ENCODE assay signal across 11 cellular contexts in the genomic region with DNA sequence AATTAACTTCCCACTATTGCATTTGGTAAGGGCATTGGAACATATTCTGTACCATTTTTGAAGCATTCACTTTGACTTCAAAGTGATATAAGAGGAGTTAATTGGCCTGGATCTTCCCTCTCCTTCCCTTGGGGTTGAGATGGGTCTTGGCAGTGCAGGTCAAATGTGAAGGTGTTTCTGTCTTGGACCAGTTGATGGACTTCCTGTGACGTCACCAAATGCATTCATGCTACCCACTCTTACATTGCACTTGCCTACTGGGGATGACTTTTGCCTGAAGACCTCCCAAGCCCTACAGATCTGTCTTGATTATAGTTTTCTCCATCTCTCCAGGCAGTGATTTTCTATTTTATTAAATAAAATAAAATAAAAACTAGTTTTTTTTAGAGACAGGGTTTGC.
"Had no signal": no experiment of that assay in that cellular context is flagged by ENCODE, and none has a peak within 500 bp of the region (broad histone marks: within the 10 kb centered on the region; RNA-seq: fewer than 3 reads in every experiment).

No MANE protein-coding gene starts in this region.

- H3K4me2 ChIP-seq: GM23338 had no signal

- H3K4me3 ChIP-seq: GM23248, GM23338, HAP-1 had no signal

- H2AFZ ChIP-seq: GM23248, GM23338 had no signal

- FAIRE-seq: H1, H54 had no signal

- H3K9me3 ChIP-seq: HAP-1 had no signal

- ATAC-seq: GM23338, HCT116 had no signal

- H3K9ac ChIP-seq: GM23248 had no signal

- H3K27ac ChIP-seq: GM23248 had no signal

- DNase-seq: GM23248, GOT3, H7, H9, HCEC 1CT, HFFc6 had no signal

- H3K4me1 ChIP-seq: HAP-1 had no signal

- H3K36me3 ChIP-seq: HAP-1 had no signal
